ENCODE assay signal across 8 cellular contexts in the genomic region with DNA sequence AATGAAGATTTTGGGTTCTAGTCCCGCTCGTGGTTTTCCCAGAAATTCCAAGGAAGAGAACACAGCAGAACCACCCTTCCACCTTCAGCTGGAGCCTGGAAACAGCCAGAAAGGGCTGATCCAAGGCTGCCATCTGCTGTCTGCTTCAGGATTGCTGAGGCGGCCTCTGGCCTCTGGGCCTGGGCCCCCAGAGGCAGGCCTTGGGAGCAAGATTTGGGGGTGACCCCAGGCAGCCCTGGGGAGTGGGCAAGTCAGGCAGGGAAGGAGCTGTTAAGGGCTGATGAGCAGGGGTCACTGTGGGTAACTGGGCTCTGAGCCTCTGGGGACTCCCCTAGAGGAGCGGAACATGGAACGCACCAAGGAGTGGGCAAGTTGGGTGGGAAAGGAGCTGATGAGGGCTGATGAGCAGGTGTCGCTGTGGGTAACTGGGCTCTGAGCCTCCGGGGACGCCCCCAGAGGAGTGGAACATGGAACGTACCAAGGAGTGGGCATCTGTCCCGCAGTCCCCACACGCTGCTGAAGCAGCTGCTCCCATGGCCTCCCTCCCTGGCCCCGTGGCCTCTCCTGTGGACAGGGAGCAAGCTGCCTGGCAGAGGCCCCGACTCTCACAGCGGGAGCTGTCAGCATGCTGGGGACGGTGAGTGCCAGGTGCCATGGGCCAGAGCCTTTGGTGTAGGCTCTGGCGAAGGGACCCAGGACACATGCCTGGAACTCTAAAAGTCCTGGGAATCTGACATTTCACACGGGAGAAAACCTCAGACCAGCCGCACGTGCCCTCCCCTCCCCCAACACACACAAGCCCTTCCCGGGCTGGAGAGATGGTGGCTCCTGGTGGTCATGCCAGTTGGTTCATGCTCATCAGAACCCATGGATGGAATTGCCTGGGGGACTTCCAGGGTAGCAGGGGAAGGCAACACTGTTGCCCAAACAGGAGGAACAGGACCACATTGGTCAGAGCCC.
DNase-seq lines count a peak whose midpoint lies in the region; TF ChIP-seq lines count a peak whose summit lies in the region.
"Not testable (repeated sequence)": the region's sequence is repeated elsewhere in the genome, so short reads cannot be mapped to it uniquely, and the experiment has no call there.

No MANE protein-coding gene starts in this region.

- H3K4me1 ChIP-seq in PC-9 (replicated peaks; ENCODE audit: insufficient read depth) (peaks cover 10% of the 10 kb centered on the region), left ventricle myocardium inferior (peaks cover 16% of the 10 kb centered on the region), spleen (peaks cover 0 to 19% (median 4%) of the 10 kb centered on the region in 6 donors)
- not testable (repeated sequence) for H3K4me1 ChIP-seq in endodermal cell (ENCODE audit: control insufficient read depth, insufficient read depth, low read length)

- not testable (repeated sequence) for H3F3A ChIP-seq in PC-9 (ENCODE audit: insufficient read depth, low read depth)

- not testable (repeated sequence) for H3K27me3 Mint-ChIP-seq in HFFc6 (ENCODE audit: insufficient read depth); endodermal cell (ENCODE audit: insufficient read depth); nephron (ENCODE audit: low read depth)

- not testable (repeated sequence) for H4K20me1 ChIP-seq in PC-9 (ENCODE audit: insufficient read depth)

- H3K27ac Mint-ChIP-seq in HFFc6, endodermal cell: not testable (repeated sequence)
- H3K27ac Mint-ChIP-seq in nephron = peak overlapping the region in 2 of 3 experiments; percentile 68 to 82

- intact Hi-C loops in PC-9 (cut with micrococcal nuclease; ENCODE audit: unreplicated experiment); left ventricle myocardium inferior (cut with micrococcal nuclease); spleen (cut with DNase I; ENCODE audit: low total_unique reads): not testable (repeated sequence)

- H2AFZ ChIP-seq in PC-9 = not testable (repeated sequence)

- not testable (repeated sequence) for H3K9ac ChIP-seq in endodermal cell (ENCODE audit: extremely low read depth, low read length, poor library complexity, severe bottlenecking)

- POLR2A ChIA-PET in BJ (lab: Charles Lee); PC-9 (lab: Charles Lee; ENCODE audit: unreplicated experiment): not testable (repeated sequence)

- CTCF ChIA-PET in BJ (lab: Yijun Ruan, JAX) = interaction anchor here (0.7 kb wide), 1 partner anchor 142 kb away, joined by 4 read pairs; no protein-coding TSS in a partner anchor
- CTCF ChIA-PET in PC-9 (lab: Charles Lee) = not testable (repeated sequence)

- not testable (repeated sequence) for H3K4me3 Mint-ChIP-seq in HFFc6, endodermal cell
- H3K4me3 Mint-ChIP-seq in nephron = peak overlapping the region in 1 of 3 experiments; percentile 19

- H3K36me3 Mint-ChIP-seq in HFFc6 (ENCODE audit: low read depth); endodermal cell (ENCODE audit: low read depth); nephron (ENCODE audit: low read depth): not testable (repeated sequence)

- 86 to 93% methylated on average over 12 to 20 of the region's 20 CpGs for WGBS in endodermal cell (ENCODE audit: insufficient coverage in 1 of 2, insufficient read length in 1 of 2), 2 experiments
- 85 to 97% (median 92%) methylated on average over 15 to 20 of the region's 20 CpGs for WGBS in spleen, 5 donors

- H3K79me2 ChIP-seq in PC-9 (ENCODE audit: low read depth) = not testable (repeated sequence)

- not testable (repeated sequence) for H3K9me2 ChIP-seq in PC-9 (ENCODE audit: insufficient read depth)

- H3K9me3 Mint-ChIP-seq in HFFc6, endodermal cell, nephron: not testable (repeated sequence)

- peak; percentile 41 for TF ChIP-seq CTCF in BJ (IDR thresholded peaks at IDR 0.05; ENCODE audit: insufficient read depth, low read depth, low read length)
- TF ChIP-seq CTCF in HFFc6 (IDR thresholded peaks at IDR 0.05) = peak; percentile 75
- peak; percentile 42; the same call in 1 of the 2 replicates for TF ChIP-seq CTCF in PC-9 (conservative IDR thresholded peaks at IDR 0.05)
- TF ChIP-seq CTCF in astrocyte of the cerebellum (IDR thresholded peaks at IDR 0.05; ENCODE audit: low read depth, low read length, missing control alignments) = peak; percentile 60
- peak; percentile 72 for TF ChIP-seq CTCF in endodermal cell (conservative IDR thresholded peaks at IDR 0.05)
- TF ChIP-seq CTCF in left ventricle myocardium inferior (IDR thresholded peaks at IDR 0.05; ENCODE audit: borderline replicate concordance) = peak; percentile 53
- peak; percentile 47 to 58 (median 52) for TF ChIP-seq CTCF in nephron (IDR thresholded peaks at IDR 0.05; ENCODE audit: unreplicated experiment in 3 of 3)
- peak in 6 of 11 experiments; percentile 2 to 33 (median 14) for TF ChIP-seq CTCF in spleen (IDR thresholded peaks at IDR 0.05 in 8 of 11, conservative IDR thresholded peaks at IDR 0.05 in 3 of 11)

- not testable (repeated sequence) for H3K27ac ChIP-seq in PC-9; endodermal cell (ENCODE audit: low read depth, low read length); spleen
- H3K27ac ChIP-seq in left ventricle myocardium inferior (replicated peaks) = peak overlapping the region; percentile 55

- not testable (repeated sequence) for H3K27me3 ChIP-seq in BJ (ENCODE audit: control insufficient read depth, insufficient read depth, low read length); PC-9 (ENCODE audit: insufficient read depth, low read depth); endodermal cell (ENCODE audit: control insufficient read depth, insufficient read depth, low read length, poor library complexity, severe bottlenecking); left ventricle myocardium inferior (ENCODE audit: low read depth); spleen (replicated peaks in 1 of 7)

- TF ChIP-seq POLR2A in spleen (IDR thresholded peaks at IDR 0.05) = not testable (repeated sequence)

- H3K9me3 ChIP-seq in PC-9 (ENCODE audit: insufficient read depth, low read depth); endodermal cell (ENCODE audit: control insufficient read depth, low read length); left ventricle myocardium inferior (replicated peaks); spleen: not testable (repeated sequence)

- H3K36me3 ChIP-seq in BJ (ENCODE audit: control insufficient read depth, insufficient read depth, low read length); PC-9 (ENCODE audit: low read depth); endodermal cell (ENCODE audit: control insufficient read depth, insufficient read depth, low read length); left ventricle myocardium inferior: not testable (repeated sequence)
- H3K36me3 ChIP-seq in spleen = peaks cover 0 to 16% (median 0%) of the 10 kb centered on the region in 6 donors

- in situ Hi-C loops in astrocyte of the cerebellum (cut with HindIII; ENCODE audit: low sequenced_read_pairs) = not testable (repeated sequence)

- not testable (repeated sequence) for DNase-seq in BJ (ENCODE audit: low read depth); HFFc6; PC-9; astrocyte of the cerebellum (ENCODE audit: low read depth); left ventricle myocardium inferior; spleen
- peak; percentile 65 for DNase-seq in endodermal cell

- not testable (repeated sequence) for BruUV-seq in PC-9 (replicated peaks; lab: Mats Ljungman, UMichigan)

- not testable (repeated sequence) for H3K4me3 ChIP-seq in BJ (ENCODE audit: low read depth, low read length); PC-9; astrocyte of the cerebellum (ENCODE audit: low read depth, low read length); endodermal cell (ENCODE audit: low read length); left ventricle myocardium inferior; spleen

- not testable (repeated sequence) for H3K4me1 Mint-ChIP-seq in HFFc6 (ENCODE audit: low read depth); endodermal cell
- H3K4me1 Mint-ChIP-seq in nephron = peaks cover 39% of the 10 kb centered on the region

- H3K4me2 ChIP-seq in PC-9 = not testable (repeated sequence)

Comparison
In these comparisons a context has a peak if more than half of its experiments do, and no peak if none do; other contexts are left out.
1. CTCF ChIP-seq: peak in every context shown above with its lines; median percentile 75 in HFFc6; 72 in endodermal cell; 60 in astrocyte of the cerebellum; 53 in left ventricle myocardium inferior; 52 in nephron; 42 in PC-9; 41 in BJ; 14 in spleen.